In genomic region chr3:177451277-177451880, GRCh38 we compare ENCODE assay signal across 1 cellular context.
TF ChIP-seq lines count a peak whose summit lies in the region.

No MANE protein-coding gene starts in this region.

TF ChIP-seq in HCT116, 20 proteins besides CTCF, POLR2A, EP300 and RAD21 (continued from another document):
- TF ChIP-seq FOSL1 (IDR thresholded peaks at IDR 0.05; ENCODE audit: low read depth) (no peak), ZFX (IDR thresholded peaks at IDR 0.05) (no peak), SIN3A (IDR thresholded peaks at IDR 0.05; ENCODE audit: low read depth) (no peak), EZH2 (IDR thresholded peaks at IDR 0.05) (no peak), EZH2phosphoT487 (IDR thresholded peaks at IDR 0.05; ENCODE audit: borderline replicate concordance) (no peak), POLR2AphosphoS5 (IDR thresholded peaks at IDR 0.05; ENCODE audit: low read depth, low read length) (no peak), SP1 (IDR thresholded peaks at IDR 0.05; ENCODE audit: low read depth) (no peak), MAX (IDR thresholded peaks at IDR 0.05) (no peak), REST (IDR thresholded peaks at IDR 0.05; ENCODE audit: low read depth) (no peak)
